In genomic region chr2:133331437-133331836, GRCh38 we compare ENCODE assay signal across 21 cellular contexts.
DNase-seq lines count a peak whose midpoint lies in the region; ATAC-seq and TF ChIP-seq lines count a peak whose summit lies in the region.
"Had no signal": no experiment of that assay in that cellular context is flagged by ENCODE, and none has a peak within 500 bp of the region (broad histone marks: within the 10 kb centered on the region; RNA-seq: fewer than 3 reads in every experiment).

No MANE protein-coding gene starts in this region.

- no peaks in the 10 kb centered on the region for H3K36me3 ChIP-seq in esophagus muscularis mucosa
- H3K36me3 ChIP-seq: right atrium auricular region, uterus had no signal

- DNase-seq in SIG-M5 treated with dmso at 0.1 percent for 504 hours (lab: John Stamatoyannopoulos, UW; ENCODE audit: unreplicated experiment) = peak; percentile 42
- no peak for DNase-seq in SIG-M5 (lab: John Stamatoyannopoulos, UW)
- DNase-seq in NCI-H2227 (lab: John Stamatoyannopoulos, UW; ENCODE audit: unreplicated experiment) = peak; percentile 61
- peak; percentile 87 for DNase-seq in esophagus muscularis mucosa (ENCODE audit: extremely low spot score)
- no peak for DNase-seq in activated CD4-positive, alpha-beta T cell treated with anti-CD3 and anti-CD28 coated beads for 1 hour
- DNase-seq in NCI-H526 (lab: John Stamatoyannopoulos, UW) = no peak
- DNase-seq: activated naive CD8-positive, alpha-beta T cell treated with anti-CD3 and anti-CD28 coated beads, Interleukin-2, amount 10 ng/mL, durations not matched to agents 7 days and 5 days; C1 segment of cervical spinal cord; effector memory CD4-positive, alpha-beta T cell; glutamatergic neuron; NCI-H1092; NCI-H69; occipital lobe; PC-3; substantia nigra; uterus had no signal

- H3K27ac ChIP-seq in esophagus muscularis mucosa (replicated peaks in 1 of 4) = no peak overlapping the region
- H3K27ac ChIP-seq: KMS-11, right atrium auricular region, uterus had no signal

- H3K4me3 ChIP-seq in esophagus muscularis mucosa = no peak overlapping the region
- H3K4me3 ChIP-seq: right atrium auricular region, uterus had no signal

- WGBS in esophagus muscularis mucosa = 85% methylated on average over 3 of the region's 6 CpGs

- no peaks in the 10 kb centered on the region for H3K27me3 ChIP-seq in esophagus muscularis mucosa
- H3K27me3 ChIP-seq: right atrium auricular region, uterus had no signal

- H3K9me3 ChIP-seq in esophagus muscularis mucosa = no peaks in the 10 kb centered on the region
- H3K9me3 ChIP-seq: right atrium auricular region, uterus had no signal

- TF ChIP-seq CTCF in esophagus muscularis mucosa (IDR thresholded peaks at IDR 0.05) = no peak

- no peak for TF ChIP-seq POLR2A in esophagus muscularis mucosa (IDR thresholded peaks at IDR 0.05; ENCODE audit: low read depth)

- intact Hi-C loops in esophagus muscularis mucosa (cut with DNase I) = no loop called here

- ATAC-seq in HG02763 (IDR thresholded peaks at IDR 0.05; ENCODE audit: unreplicated experiment) = no peak
- no peak for ATAC-seq in HG03460 (IDR thresholded peaks at IDR 0.05; ENCODE audit: unreplicated experiment)
- ATAC-seq: activated CD4-positive, CD25-positive, alpha-beta regulatory T cell treated with anti-CD3 and anti-CD28 coated beads, Interleukin-2, amount 50 U/mL, for 24 hours; PC-3 had no signal

- no peak for TF ChIP-seq EP300 in esophagus muscularis mucosa (IDR thresholded peaks at IDR 0.05)

- H3K4me1 ChIP-seq in esophagus muscularis mucosa = no peaks in the 10 kb centered on the region
- H3K4me1 ChIP-seq: right atrium auricular region, uterus had no signal

Comparison
In these comparisons a context has a peak if more than half of its experiments do, and no peak if none do; other contexts are left out.
1. DNase-seq: peak in SIG-M5 treated with dmso at 0.1 percent for 504 hours (single experiment), NCI-H2227 (single experiment) and esophagus muscularis mucosa (single experiment); none in SIG-M5 (single experiment), activated CD4-positive, alpha-beta T cell treated with anti-CD3 and anti-CD28 coated beads for 1 hour (single experiment) and NCI-H526 (0 of 2).